ENCODE assay signal across 17 cellular contexts in the genomic region with DNA sequence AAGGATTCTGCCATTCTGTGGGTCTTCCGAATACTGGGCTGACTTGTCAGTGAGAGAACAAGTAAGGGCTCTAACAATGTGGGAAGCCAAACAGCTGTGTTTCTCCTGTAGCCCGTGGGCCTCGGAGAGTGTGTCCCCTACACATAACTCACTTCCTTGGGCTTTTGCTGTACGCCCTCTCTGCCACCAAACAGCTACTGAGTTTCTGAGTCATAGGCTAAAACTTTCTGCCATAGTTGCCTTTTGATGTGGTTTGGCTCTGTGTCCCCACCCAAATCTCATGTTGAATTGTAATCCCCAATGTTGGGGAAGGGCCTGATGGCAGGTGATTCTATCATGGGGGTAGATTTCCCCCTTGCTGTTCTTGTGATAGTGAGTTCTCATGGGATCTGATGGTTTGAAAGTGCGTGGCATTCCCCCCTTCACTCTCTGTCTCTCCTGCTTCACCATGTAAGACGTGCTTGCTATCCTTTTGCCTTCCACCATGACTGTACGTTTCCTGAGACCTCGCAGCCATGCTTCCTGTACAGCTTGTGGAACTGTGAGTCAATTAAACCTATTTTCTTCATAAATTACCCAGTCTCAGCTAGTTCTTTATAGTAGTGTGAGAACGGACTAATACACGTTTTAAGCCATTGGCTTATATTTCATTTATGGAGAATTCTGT.
DNase-seq lines count a peak whose midpoint lies in the region; ATAC-seq, FAIRE-seq and TF ChIP-seq lines count a peak whose summit lies in the region.
"Had no signal": no experiment of that assay in that cellular context is flagged by ENCODE, and none has a peak within 500 bp of the region (broad histone marks: within the 10 kb centered on the region; RNA-seq: fewer than 3 reads in every experiment).

No MANE protein-coding gene starts in this region.

- no peak overlapping the region for H3K4me3 ChIP-seq in HepG2 (replicated peaks in 1 of 3; ENCODE audit: insufficient read depth in 1 of 3, low read depth in 2 of 3, low read length in 3 of 3)
- H3K4me3 ChIP-seq in right lobe of liver = no peak overlapping the region
- H3K4me3 ChIP-seq in H1 (ENCODE audit: extremely low read depth in 1 of 4, insufficient read depth in 2 of 4, low read depth in 3 of 4, low read length in 4 of 4) = no peak overlapping the region
- H3K4me3 ChIP-seq: ascending aorta, vagina had no signal

- H2BK12ac ChIP-seq in H1 (ENCODE audit: low read depth, low read length) = peak overlapping the region; percentile 72

- no peak overlapping the region for H3K9ac ChIP-seq in HepG2 (ENCODE audit: insufficient read depth, low read depth, low read length)
- no peak overlapping the region for H3K9ac ChIP-seq in H1 (replicated peaks in 1 of 4; ENCODE audit: extremely low read depth in 1 of 4, low read depth in 3 of 4, low read length in 3 of 4)

- H3K79me2 ChIP-seq in HepG2 (ENCODE audit: insufficient read depth, low read length) (no peaks in the 10 kb centered on the region), H1 (ENCODE audit: control insufficient read depth in 1 of 2, insufficient read depth in 2 of 2, low read length in 2 of 2) (no peaks in the 10 kb centered on the region)

- H3K4ac ChIP-seq in H1 (replicated peaks; ENCODE audit: insufficient read length, low read depth, low read length) = no peak overlapping the region

- TF ChIP-seq CTCF in HepG2 (CRISPR knock-in tag; IDR thresholded peaks at IDR 0.05) (no peak), right lobe of liver (IDR thresholded peaks at IDR 0.05) (no peak), H1 (IDR thresholded peaks at IDR 0.05; ENCODE audit: control extremely low read depth in 1 of 3, insufficient read depth in 1 of 3, low read depth in 1 of 3, low read length in 3 of 3) (no peak)

- no peak for ATAC-seq in HepG2
- ATAC-seq in right lobe of liver = no peak
- ATAC-seq in GM18867 (IDR thresholded peaks at IDR 0.05; ENCODE audit: unreplicated experiment) = no peak
- no peak for ATAC-seq in HG02571 (IDR thresholded peaks at IDR 0.05; ENCODE audit: unreplicated experiment)

- FAIRE-seq in HepG2 (lab: Jason Lieb, UNC) = no peak
- no peak for FAIRE-seq in H1 (lab: Jason Lieb, UNC)
- no peak for FAIRE-seq in urothelium cell line (lab: Jason Lieb, UNC)
- FAIRE-seq: endometrium had no signal

- TF ChIP-seq RAD21 in HepG2 (CRISPR knock-in tag; IDR thresholded peaks at IDR 0.05) (no peak), H1 (IDR thresholded peaks at IDR 0.05 in 1 of 2, conservative IDR thresholded peaks at IDR 0.05 in 1 of 2; ENCODE audit: low read depth in 2 of 2, low read length in 2 of 2) (no peak)

- no peak overlapping the region for H3K27ac ChIP-seq in HepG2 (ENCODE audit: extremely low read length, insufficient read depth, low read length)
- H3K27ac ChIP-seq in right lobe of liver = no peak overlapping the region
- H3K27ac ChIP-seq in H1 (ENCODE audit: low read depth, low read length) = no peak overlapping the region
- H3K27ac ChIP-seq: ascending aorta, vagina had no signal

- no peaks in the 10 kb centered on the region for H4K20me1 ChIP-seq in HepG2 (ENCODE audit: insufficient read depth, low read length)
- no peaks in the 10 kb centered on the region for H4K20me1 ChIP-seq in H1 (replicated peaks in 1 of 2; ENCODE audit: control insufficient read depth in 1 of 2, insufficient read depth in 2 of 2, low read length in 2 of 2)

- H2AK5ac ChIP-seq in H1 (ENCODE audit: low read depth, low read length) = 0 out of 2 replicates have a peak overlapping the region, but pooled peaks have one; percentile 18

- intact Hi-C loops in HepG2 (cut with micrococcal nuclease; ENCODE audit: unreplicated experiment) (no loop called here), right lobe of liver (cut with DNase I) (no loop called here)

- H2BK15ac ChIP-seq in H1 (ENCODE audit: low read length) = no peak overlapping the region

- H3K4me1 ChIP-seq in HepG2 (ENCODE audit: insufficient read depth, low read length) = no peaks in the 10 kb centered on the region
- H3K4me1 ChIP-seq in right lobe of liver = peaks cover 0 to 9% (median 4%) of the 10 kb centered on the region in 4 donors
- H3K4me1 ChIP-seq in H1 (replicated peaks in 1 of 4; ENCODE audit: control insufficient read depth in 3 of 4, insufficient read depth in 4 of 4, low read length in 3 of 4) = peaks cover 0 to 8% (median 4%) of the 10 kb centered on the region in 4 experiments; a peak in 4 of 7 replicates
- H3K4me1 ChIP-seq: vagina had no signal

- H4K5ac ChIP-seq in H1 (ENCODE audit: insufficient read length, low read depth, low read length) = no peak overlapping the region

- no peak overlapping the region for H3K56ac ChIP-seq in H1 (replicated peaks; ENCODE audit: insufficient read length, low read depth, low read length)

- H2BK120ac ChIP-seq in H1 (replicated peaks; ENCODE audit: low read depth, low read length) = peak overlapping the region; percentile 73

- H3K23ac ChIP-seq in H1 (ENCODE audit: insufficient read length) = no peak overlapping the region

- H3K27me3 ChIP-seq in HepG2 (ENCODE audit: control insufficient read depth in 1 of 2, insufficient read depth in 2 of 2, low read length in 2 of 2) (no peaks in the 10 kb centered on the region), right lobe of liver (no peaks in the 10 kb centered on the region), H1 (replicated peaks in 1 of 4; ENCODE audit: control insufficient read depth in 3 of 4, extremely low read depth in 1 of 4, insufficient read depth in 3 of 4, low read length in 3 of 4) (peaks cover 0 to 4% (median 2%) of the 10 kb centered on the region in 4 experiments; a peak in 1 of 7 replicates)
- H3K27me3 ChIP-seq: ascending aorta, vagina had no signal

- H2BK5ac ChIP-seq in H1 (ENCODE audit: low read depth, low read length) = peak overlapping the region; percentile 86; the same call in 1 of the 2 replicates

- H3K18ac ChIP-seq in H1 (ENCODE audit: extremely low read depth, low read length) = no peak overlapping the region

- BruUV-seq in HepG2 (replicated peaks; lab: Mats Ljungman, UMichigan) = no TSS peak

- no peaks in the 10 kb centered on the region for H3K23me2 ChIP-seq in H1 (ENCODE audit: low read depth, low read length)

- POLR2A ChIA-PET in HepG2 (lab: Yijun Ruan, JAX) (no interaction called here), H1 (lab: Charles Lee; ENCODE audit: partially characterized antibody) (no interaction called here)

- H3K9me3 ChIP-seq in HepG2 (ENCODE audit: low read length) (no peaks in the 10 kb centered on the region), right lobe of liver (no peaks in the 10 kb centered on the region), H1 (ENCODE audit: insufficient read depth in 2 of 2, low read depth in 1 of 2, low read length in 1 of 2) (no peaks in the 10 kb centered on the region)
- H3K9me3 ChIP-seq: ascending aorta, vagina had no signal

- CTCF ChIA-PET in HepG2 (lab: Yijun Ruan, JAX; ENCODE audit: low intra/inter-chr PET ratio, low total read pairs) (no interaction called here), H1 (lab: Charles Lee; ENCODE audit: partially characterized antibody) (interaction anchor here (0.8 to 0.9 kb wide), 2 partner anchors 56 to 233 kb away, joined by 3 read pairs; no protein-coding TSS in a partner anchor)

- no peaks in the 10 kb centered on the region for H3K36me3 ChIP-seq in HepG2 (replicated peaks in 1 of 2; ENCODE audit: control insufficient read depth in 1 of 2, insufficient read depth in 2 of 2, low read length in 2 of 2)
- no peaks in the 10 kb centered on the region for H3K36me3 ChIP-seq in right lobe of liver
- H3K36me3 ChIP-seq in H1 (ENCODE audit: control insufficient read depth in 2 of 4, insufficient read depth in 4 of 4, low read length in 3 of 4) = no peaks in the 10 kb centered on the region
- H3K36me3 ChIP-seq: ascending aorta, vagina had no signal

- no peak overlapping the region for H3K14ac ChIP-seq in H1 (ENCODE audit: insufficient read length)

- in situ Hi-C loops in HepG2 (cut with HindIII; ENCODE audit: extremely low pct_ligation_motif_present, low pct_unique_long_range_greater_than_20kb) = no loop called here

- H3K79me1 ChIP-seq in H1 (ENCODE audit: low read depth, low read length) = no peaks in the 10 kb centered on the region

- TF ChIP-seq POLR2A in HepG2 (IDR thresholded peaks at IDR 0.05; ENCODE audit: insufficient read depth in 1 of 2, low read depth in 2 of 2, low read length in 2 of 2) (no peak), right lobe of liver (IDR thresholded peaks at IDR 0.05) (no peak), H1 (IDR thresholded peaks at IDR 0.05; ENCODE audit: control extremely low read depth in 1 of 2, low read depth in 2 of 2, low read length in 2 of 2) (no peak)

- H4K91ac ChIP-seq in H1 (replicated peaks; ENCODE audit: insufficient read length, low read length) = peak overlapping the region; percentile 2

- H2BK20ac ChIP-seq in H1 (ENCODE audit: low read length) = peak overlapping the region; percentile 74; the same call in 1 of the 2 replicates

- WGBS in HepG2 (ENCODE audit: low lambda C conversion rate) = 9% methylated on average over 10 of the region's 10 CpGs
- 73% methylated on average over 10 of the region's 10 CpGs for WGBS in right lobe of liver (ENCODE audit: insufficient coverage, low coverage, low lambda C conversion rate, missing lambda C conversion rate)
- 83% methylated on average over 10 of the region's 10 CpGs; no CpG with 5 or more reads in 1 of the 2 experiments for WGBS in H1 (ENCODE audit: extremely low coverage in 1 of 2, insufficient coverage in 1 of 2, insufficient read length in 1 of 2, insufficient replicate concordance in 2 of 2, low coverage in 1 of 2, low lambda C conversion rate in 2 of 2, missing lambda C conversion rate in 1 of 2), 2 experiments

- H2AFZ ChIP-seq in HepG2 (ENCODE audit: low read length) (no peak overlapping the region), H1 (ENCODE audit: low read length) (no peak overlapping the region)

- no peak for TF ChIP-seq EP300 in HepG2 (IDR thresholded peaks at IDR 0.05; ENCODE audit: low read depth in 2 of 2, low read length in 2 of 2)
- no peak for TF ChIP-seq EP300 in HepG2 (CRISPR knock-in tag; IDR thresholded peaks at IDR 0.05; ENCODE audit: borderline replicate concordance)
- no peak for TF ChIP-seq EP300 in H1 (IDR thresholded peaks at IDR 0.05; ENCODE audit: borderline replicate concordance in 1 of 2, low read depth in 2 of 2, low read length in 2 of 2)

- no peak overlapping the region for H4K8ac ChIP-seq in H1 (ENCODE audit: extremely low read depth, insufficient read depth, low read length)

- H3K4me2 ChIP-seq in HepG2 (ENCODE audit: low read depth, low read length) (no peak overlapping the region), H1 (ENCODE audit: insufficient read depth in 1 of 2, low read depth in 2 of 2, low read length in 2 of 2) (no peak overlapping the region)

- no peak for DNase-seq in HepG2 (ENCODE audit: low spot score)
- DNase-seq in right lobe of liver = no peak
- DNase-seq in RPMI7951 (ENCODE audit: low read depth) = peak; percentile 82
- no peak for DNase-seq in H1 (ENCODE audit: low read depth in 1 of 2, low spot score in 2 of 2)
- peak; percentile 45 for DNase-seq in urothelium cell line (ENCODE audit: low spot score)
- DNase-seq in NCI-H1694 (lab: John Stamatoyannopoulos, UW) = no peak
- DNase-seq: Caco-2, hippocampal formation, mesenchymal stem cell, NCI-H1048, NCI-H2107, NCI-H69 had no signal

TF ChIP-seq in HepG2, 621 proteins besides CTCF, POLR2A, EP300 and RAD21 (continues in another document):
- TF ChIP-seq JUND (CRISPR knock-in tag; IDR thresholded peaks at IDR 0.05) = no peak

TF ChIP-seq in H1, 55 proteins besides CTCF, POLR2A, EP300 and RAD21 (continues in another document):
- no peak for TF ChIP-seq SP4 (IDR thresholded peaks at IDR 0.05; ENCODE audit: low read length)
- no peak for TF ChIP-seq CHD1 (IDR thresholded peaks at IDR 0.05; ENCODE audit: low read depth, low read length)

Comparison
In these comparisons a context has a peak if more than half of its experiments do, and no peak if none do; other contexts are left out.
1. DNase-seq: peak in RPMI7951 (single experiment) and urothelium cell line (single experiment); none in HepG2 (single experiment), right lobe of liver (0 of 3), H1 (0 of 2) and NCI-H1694 (single experiment).